In the genomic region with DNA sequence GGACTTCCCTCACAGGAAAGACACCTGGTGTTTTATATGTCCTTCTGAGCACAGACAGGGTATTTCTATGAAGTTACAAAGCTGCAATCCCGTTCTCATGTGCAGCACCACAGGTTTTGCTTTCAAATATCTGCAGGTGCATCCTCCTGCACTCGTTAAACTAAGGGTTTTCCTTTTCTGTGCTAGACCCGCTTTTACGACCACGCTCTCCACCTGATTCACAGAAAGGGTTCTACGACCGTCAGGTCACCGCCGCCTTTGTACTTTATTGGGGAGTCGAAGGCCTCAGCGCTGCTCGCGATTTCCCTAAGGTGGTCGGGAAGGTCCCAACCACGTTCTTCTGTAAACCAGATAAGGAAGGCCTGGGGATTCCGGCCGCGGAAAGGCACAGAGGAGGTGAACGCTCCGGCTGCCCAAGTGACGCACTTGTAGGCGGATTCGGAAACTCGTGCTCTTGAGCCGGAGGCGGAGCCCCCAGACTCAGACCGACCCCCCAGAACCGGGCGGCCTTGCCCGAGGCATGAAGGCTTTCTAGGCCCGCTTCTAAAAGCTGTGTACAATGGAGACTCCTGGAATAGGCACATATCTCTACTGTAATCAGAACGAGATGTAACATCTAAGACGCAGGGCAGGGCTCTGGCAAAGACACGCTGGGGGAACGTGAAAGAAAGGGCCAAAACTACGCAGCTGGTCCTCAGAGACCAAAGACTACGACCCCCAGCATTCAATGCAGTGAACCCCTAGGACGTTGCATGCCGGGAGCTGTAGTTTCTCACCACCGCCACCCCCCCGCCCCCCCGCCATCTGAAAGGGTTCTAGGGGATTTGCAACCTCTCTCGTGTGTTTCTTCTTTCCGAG, we compare ENCODE assay signal across 8 cellular contexts. TPM values are rescaled to one million over a fixed set of nuclear protein-coding genes. Genes with fewer than 3 reads are reported as not detected.
A peak's percentile ranks its signal among the peaks of the same experiment; 100 is the strongest.
DNase-seq lines count a peak whose midpoint lies in the region; ATAC-seq and TF ChIP-seq lines count a peak whose summit lies in the region.

No MANE protein-coding gene starts in this region.

- peak overlapping the region; percentile 99 to 100 (median 100) for H3K27ac Mint-ChIP-seq in CD8-positive, alpha-beta memory T cell
- H3K27ac Mint-ChIP-seq in activated T-cell treated with anti-CD3 and anti-CD28 coated beads, Interleukin-2, amount 50 U/mL, for 24 hours: peak overlapping the region; percentile 99

- peak overlapping the region; percentile 89 to 98 (median 94) for H3K4me3 Mint-ChIP-seq in CD8-positive, alpha-beta memory T cell
- H3K4me3 Mint-ChIP-seq in activated T-cell treated with anti-CD3 and anti-CD28 coated beads, Interleukin-2, amount 50 U/mL, for 24 hours: peak overlapping the region; percentile 87

- peak overlapping the region; percentile 85 for H3K9ac ChIP-seq in PC-3 (ENCODE audit: low read length)

- H4K20me1 ChIP-seq in PC-3 (ENCODE audit: low read length): peaks cover 36% of the 10 kb centered on the region

- POLR2A ChIA-PET in CD8-positive, alpha-beta memory T cell (lab: Charles Lee): interaction anchor here (0.6 to 3.1 kb wide), 19 partner anchors 11 to 1185 kb away, joined by 3 to 68 read pairs (median 4); partner anchors contain the start of genes HCFC2, NFYB, NT5DC3 and TDG
- POLR2A ChIA-PET in PC-3 (lab: Charles Lee; ENCODE audit: unreplicated experiment): interaction anchor here (0.5 to 1.3 kb wide), 10 partner anchors 28 to 209 kb away, joined by 3 to 16 read pairs (median 4); partner anchors contain the start of genes NFYB, NT5DC3 and TDG

- H2AFZ ChIP-seq in PC-3 (ENCODE audit: low read length): peak overlapping the region; percentile 99

- peak; percentile 72 to 93 (median 91) for DNase-seq in CD8-positive, alpha-beta memory T cell
- peak; percentile 90 for DNase-seq in KG1 (lab: John Stamatoyannopoulos, UW)
- peak; percentile 92 for DNase-seq in PC-3
- peak; percentile 86 for DNase-seq in activated T-cell treated with anti-CD3 and anti-CD28 coated beads, Interleukin-2, amount 50 U/mL, for 24 hours
- peak; percentile 94 for DNase-seq in erythroblast (lab: John Stamatoyannopoulos, UW)
- peak; percentile 82 to 91 (median 89) for DNase-seq in mucosa of descending colon
- peak; percentile 63 to 68 for DNase-seq in stimulated activated CD8-positive, alpha-beta memory T cell treated with anti-CD3 and anti-CD28 coated beads, Interleukin-2, amount 100 ng/mL, for 1 hour (ENCODE audit: low read depth in 2 of 2)

- peak; percentile 30 for TF ChIP-seq POLR2A in erythroblast (IDR thresholded peaks at IDR 0.05; ENCODE audit: low read length)

- H3K9me3 Mint-ChIP-seq in CD8-positive, alpha-beta memory T cell: peaks cover 0 to 6% (median 2%) of the 10 kb centered on the region in 5 donors
- H3K9me3 Mint-ChIP-seq in activated T-cell treated with anti-CD3 and anti-CD28 coated beads, Interleukin-2, amount 50 U/mL, for 24 hours: no peaks in the 10 kb centered on the region

- intact Hi-C loops in PC-3 (cut with micrococcal nuclease) (no loop called here), mucosa of descending colon (cut with DNase I, micrococcal nuclease) (no loop called here)

- ATAC-seq in GM21526 (IDR thresholded peaks at IDR 0.05; ENCODE audit: low FRiP score, unreplicated experiment) (peak; percentile 22), PC-3 (peak; percentile 66), mucosa of descending colon (peak; percentile 64)

- no peaks in the 10 kb centered on the region for H3K9me2 ChIP-seq in PC-3 (replicated peaks; ENCODE audit: low read length)

- no peaks in the 10 kb centered on the region for H3F3A ChIP-seq in PC-3 (ENCODE audit: low read length, unreplicated experiment)

- peaks cover 53% of the 10 kb centered on the region for H3K4me1 ChIP-seq in CD8-positive, alpha-beta memory T cell (ENCODE audit: insufficient read depth, low read length)
- H3K4me1 ChIP-seq in PC-3 (ENCODE audit: insufficient read depth, low read length): peaks cover 40% of the 10 kb centered on the region
- H3K4me1 ChIP-seq in mucosa of descending colon (ENCODE audit: low read depth): peaks cover 18% of the 10 kb centered on the region

- H3K36me3 ChIP-seq in CD8-positive, alpha-beta memory T cell (ENCODE audit: insufficient read depth, low read length): peaks cover 20% of the 10 kb centered on the region
- peaks cover 35% of the 10 kb centered on the region for H3K36me3 ChIP-seq in PC-3 (ENCODE audit: low read depth, low read length)
- H3K36me3 ChIP-seq in mucosa of descending colon (ENCODE audit: low read depth): no peaks in the 10 kb centered on the region

- no peak for TF ChIP-seq CTCF in PC-3 (conservative IDR thresholded peaks at IDR 0.05; ENCODE audit: low read depth, low read length)
- TF ChIP-seq CTCF in mucosa of descending colon (IDR thresholded peaks at IDR 0.05): no peak

- H3K27ac ChIP-seq in CD8-positive, alpha-beta memory T cell (ENCODE audit: low read depth, low read length): peak overlapping the region; percentile 93
- H3K27ac ChIP-seq in PC-3 (ENCODE audit: low read length): peak overlapping the region; percentile 78

- CTCF ChIA-PET in CD8-positive, alpha-beta memory T cell (lab: Charles Lee): interaction anchor here (0.8 to 4.0 kb wide), 8 partner anchors 11 to 49 kb away, joined by 3 to 23 read pairs (median 4); partner anchors contain the start of gene TDG
- CTCF ChIA-PET in PC-3 (lab: Charles Lee): interaction anchor here (0.6 kb wide), 1 partner anchor 45 kb away, joined by 3 read pairs; no protein-coding TSS in a partner anchor

- H3K4me2 ChIP-seq in PC-3 (ENCODE audit: low read length): peak overlapping the region; percentile 91

- no peaks in the 10 kb centered on the region for H3K9me3 ChIP-seq in CD8-positive, alpha-beta memory T cell (ENCODE audit: low read length)
- no peaks in the 10 kb centered on the region for H3K9me3 ChIP-seq in PC-3 (ENCODE audit: low read length)
- no peaks in the 10 kb centered on the region for H3K9me3 ChIP-seq in mucosa of descending colon

- peaks cover 13 to 54% (median 16%) of the 10 kb centered on the region in 3 donors for H3K36me3 Mint-ChIP-seq in CD8-positive, alpha-beta memory T cell
- peaks cover 52% of the 10 kb centered on the region for H3K36me3 Mint-ChIP-seq in activated T-cell treated with anti-CD3 and anti-CD28 coated beads, Interleukin-2, amount 50 U/mL, for 24 hours (ENCODE audit: low read depth)

- H3K4me3 ChIP-seq in CD8-positive, alpha-beta memory T cell (ENCODE audit: low read length): peak overlapping the region; percentile 72
- H3K4me3 ChIP-seq in PC-3 (ENCODE audit: low read length) (peak overlapping the region; percentile 88), mucosa of descending colon (peak overlapping the region; percentile 58)

- no peaks in the 10 kb centered on the region for H3K27me3 ChIP-seq in CD8-positive, alpha-beta memory T cell (ENCODE audit: insufficient read depth, low read length, poor library complexity, severe bottlenecking)
- no peaks in the 10 kb centered on the region for H3K27me3 ChIP-seq in PC-3 (ENCODE audit: low read length)

- BruUV-seq in PC-3 (replicated peaks; lab: Mats Ljungman, UMichigan): TSS peak; percentile 92

- H3K27me3 Mint-ChIP-seq in CD8-positive, alpha-beta memory T cell: peaks cover 0 to 11% of the 10 kb centered on the region in 2 donors
- H3K27me3 Mint-ChIP-seq in activated T-cell treated with anti-CD3 and anti-CD28 coated beads, Interleukin-2, amount 50 U/mL, for 24 hours: peaks cover 3% of the 10 kb centered on the region

- peaks cover 41% of the 10 kb centered on the region for H3K79me2 ChIP-seq in PC-3 (ENCODE audit: low read length)

- H3K4me1 Mint-ChIP-seq in CD8-positive, alpha-beta memory T cell: peaks cover 52 to 73% (median 71%) of the 10 kb centered on the region in 3 donors
- peaks cover 65% of the 10 kb centered on the region for H3K4me1 Mint-ChIP-seq in activated T-cell treated with anti-CD3 and anti-CD28 coated beads, Interleukin-2, amount 50 U/mL, for 24 hours (ENCODE audit: low read depth)

RNA-seq across cellular contexts. Expression of gene HSP90B1, which starts 0.9 kb away (rescaled TPM):
- 100 to 1,000 TPM; 461 to 488 TPM for total RNA-seq in CD8-positive, alpha-beta memory T cell
- polyA plus RNA-seq in CD8-positive, alpha-beta memory T cell: 348 TPM
- total RNA-seq in PC-3 (2014; rRNA removed): 476 and 593 TPM in 2 replicates
- total RNA-seq in mucosa of descending colon: 100 to 1,000 TPM; 423 to 471 (median 461) TPM

RNA-seq across cellular contexts. Expression of gene TDG, which starts 36.4 kb away (rescaled TPM):
- total RNA-seq in CD8-positive, alpha-beta memory T cell: 10 to 100 TPM; 51.2 to 52.6 TPM
- polyA plus RNA-seq in CD8-positive, alpha-beta memory T cell: 24.1 TPM
- total RNA-seq in PC-3 (2014; rRNA removed) (35.0 and 45.6 TPM in 2 replicates), mucosa of descending colon (10 to 100 TPM; 23.5 to 29.2 (median 27.7) TPM)

Comparison
In these comparisons a context has a peak if more than half of its experiments do, and no peak if none do; other contexts are left out.
1. Peak in every context shown above with its lines: DNase-seq, ATAC-seq, H3K4me3 ChIP-seq and H3K27ac ChIP-seq.